Comparison of ENCODE assay signal across 14 cellular contexts in the genomic region with DNA sequence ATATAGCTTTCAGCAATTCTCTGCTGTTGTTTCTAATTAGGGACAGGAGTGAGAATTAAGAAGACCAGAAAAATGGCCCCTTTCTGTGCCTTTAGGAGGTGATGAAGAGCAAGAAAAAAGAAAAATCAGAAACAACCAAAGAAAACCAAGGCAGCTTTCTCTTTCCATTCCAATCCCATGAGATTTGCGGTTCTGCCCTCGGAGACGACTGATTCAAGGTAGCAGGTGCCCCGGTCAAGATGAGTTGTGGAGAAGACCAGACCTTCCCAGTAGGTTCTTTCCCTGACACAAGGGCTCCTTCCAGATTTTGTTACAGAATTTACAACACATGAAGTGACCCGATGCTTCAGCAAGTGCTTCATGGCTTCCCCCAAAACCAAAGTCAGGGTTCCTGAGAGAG. TPM values are rescaled to one million over a fixed set of nuclear protein-coding genes. Genes with fewer than 3 reads are reported as not detected.
DNase-seq lines count a peak whose midpoint lies in the region; ATAC-seq and TF ChIP-seq lines count a peak whose summit lies in the region.
"Had no signal": no experiment of that assay in that cellular context is flagged by ENCODE, and none has a peak within 500 bp of the region (broad histone marks: within the 10 kb centered on the region; RNA-seq: fewer than 3 reads in every experiment).

No MANE protein-coding gene starts in this region.

- POLR2A ChIA-PET in T-cell (lab: Charles Lee): interaction anchor here in 1 of 2 donors (0.6 kb wide), 1 partner anchor 20 kb away, joined by 3 read pairs; no protein-coding TSS in a partner anchor

- DNase-seq in T-cell (no peak), T1000 (lab: John Stamatoyannopoulos, UW) (no peak), NCI-H345 treated with DMSO at 0.1 percent for 48 hours (lab: John Stamatoyannopoulos, UW; ENCODE audit: unreplicated experiment) (no peak), GM20000 (ENCODE audit: low spot score) (no peak)
- DNase-seq: activated CD8-positive, alpha-beta memory T cell treated with anti-CD3 and anti-CD28 coated beads for 24 hours; foreskin fibroblast; mesenchymal stem cell; NCI-H1694; SHP77 had no signal

- H3K9me3 Mint-ChIP-seq in T-cell: no peaks in the 10 kb centered on the region

- H3K4me3 Mint-ChIP-seq in T-cell: peak overlapping the region in 2 of 3 donors; percentile 69 to 70

- H3K4me1 ChIP-seq in BLaER1: peaks cover 67% of the 10 kb centered on the region

- peak overlapping the region; percentile 85 for H3K4me2 ChIP-seq in BLaER1

- H3K27me3 ChIP-seq in BLaER1: no peaks in the 10 kb centered on the region
- H3K27me3 ChIP-seq: cardiac muscle cell had no signal

- H3K36me3 Mint-ChIP-seq in T-cell: no peaks in the 10 kb centered on the region

- peak overlapping the region; percentile 79 for H3K9ac ChIP-seq in BLaER1

- H3K27ac Mint-ChIP-seq in T-cell: peak overlapping the region in 1 of 2 donors; percentile 29

- H3K4me1 Mint-ChIP-seq in T-cell: peaks cover 20 to 27% (median 24%) of the 10 kb centered on the region in 3 donors

- no peaks in the 10 kb centered on the region for H4K20me1 ChIP-seq in BLaER1

- no peaks in the 10 kb centered on the region for H3K27me3 Mint-ChIP-seq in T-cell

- CTCF ChIA-PET in T-cell (lab: Charles Lee): interaction anchor here (0.7 to 3.3 kb wide), 14 partner anchors 11 to 584 kb away, joined by 3 to 44 read pairs (median 6); a partner anchor contains a TSS

- H3K36me3 ChIP-seq in BLaER1: no peaks in the 10 kb centered on the region
- H3K36me3 ChIP-seq: cardiac muscle cell had no signal

- TF ChIP-seq CTCF in GM20000 (IDR thresholded peaks at IDR 0.05; ENCODE audit: extremely low read depth, missing control alignments): no peak

- H3K4me3 ChIP-seq in BLaER1: peak overlapping the region; percentile 61
- H3K4me3 ChIP-seq: cardiac muscle cell had no signal

- peaks cover 20% of the 10 kb centered on the region for H3K9me3 ChIP-seq in BLaER1

- ATAC-seq in GM19023 (IDR thresholded peaks at IDR 0.05; ENCODE audit: unreplicated experiment) (peak; percentile 20), HG02852 (IDR thresholded peaks at IDR 0.05; ENCODE audit: unreplicated experiment) (peak; percentile 19), T-cell (replicated peaks in 1 of 4) (no peak), HG03378 (IDR thresholded peaks at IDR 0.05; ENCODE audit: unreplicated experiment) (no peak)

- peak overlapping the region; percentile 94 for H3K27ac ChIP-seq in BLaER1
- H3K27ac ChIP-seq: cardiac muscle cell had no signal

RNA-seq across cellular contexts. Expression of a gene that starts 21.9 kb away (rescaled TPM):
- 1 to 10 TPM in 2 of 5 donors, under 1 TPM in 3; 0.47 to 2.6 (median 0.96) TPM for total RNA-seq in T-cell
- total RNA-seq: cardiac muscle cell had no signal

RNA-seq across cellular contexts. Expression of a gene that starts 43.7 kb away (rescaled TPM):
- 10 to 100 TPM; 10.4 to 26.0 (median 18.0) TPM for total RNA-seq in T-cell

Comparison
In these comparisons a context has a peak if more than half of its experiments do, and no peak if none do; other contexts are left out.
1. ATAC-seq: peak in GM19023 (single experiment) and HG02852 (single experiment); none in T-cell (0 of 4) and HG03378 (single experiment).